ENCODE assay signal across 8 cellular contexts in genomic region chr2:207230261-207231105, GRCh38.
A peak's percentile ranks its signal among the peaks of the same experiment; 100 is the strongest.
DNase-seq lines count a peak whose midpoint lies in the region; ATAC-seq and TF ChIP-seq lines count a peak whose summit lies in the region.

No MANE protein-coding gene starts in this region.

- no peaks in the 10 kb centered on the region for H3K27me3 ChIP-seq in GM23248 (replicated peaks; ENCODE audit: insufficient read depth)

- H3K4me1 ChIP-seq in GM23248 (ENCODE audit: insufficient read depth) = peaks cover 35% of the 10 kb centered on the region

- no peak overlapping the region for H2AFZ ChIP-seq in GM23248

- H3K9me3 ChIP-seq in GM23248 (ENCODE audit: low read depth) = no peaks in the 10 kb centered on the region

- intact Hi-C loops in CD14-positive monocyte (cut with micrococcal nuclease) = no loop called here

- peaks cover 11 to 33% (median 21%) of the 10 kb centered on the region in 7 donors for H3K9me3 Mint-ChIP-seq in CD14-positive monocyte

- H3K36me3 Mint-ChIP-seq in CD14-positive monocyte = peaks cover 4 to 5% of the 10 kb centered on the region in 2 donors

- peak overlapping the region; percentile 79 to 93 (median 85) for H3K27ac Mint-ChIP-seq in CD14-positive monocyte

- peak; percentile 59 for ATAC-seq in left lobe of liver

- H3K4me1 Mint-ChIP-seq in CD14-positive monocyte = peaks cover 27% of the 10 kb centered on the region

- in situ Hi-C loops in GM23248 (cut with MboI) = no loop called here

- no peaks in the 10 kb centered on the region for H4K20me1 ChIP-seq in GM23248 (ENCODE audit: insufficient read depth)

- H3K4me3 Mint-ChIP-seq in CD14-positive monocyte = peak overlapping the region in 1 of 2 donors; percentile 78

- peak; percentile 73 for TF ChIP-seq CTCF in CD14-positive monocyte (IDR thresholded peaks at IDR 0.05)

- H3K9me2 ChIP-seq in GM23248 (ENCODE audit: insufficient read depth) = no peaks in the 10 kb centered on the region

- H3K79me2 ChIP-seq in GM23248 (ENCODE audit: insufficient read depth) = no peaks in the 10 kb centered on the region

- no peak overlapping the region for H3K9ac ChIP-seq in GM23248

- 73 to 81% methylated on average over 6 of the region's 6 CpGs for WGBS in GM23248 (ENCODE audit: low coverage in 1 of 2, low lambda C conversion rate in 2 of 2, missing lambda C conversion rate in 2 of 2), 2 experiments

- no peak overlapping the region for H3K4me3 ChIP-seq in GM23248

- 0 out of 2 replicates have a peak, but pooled peaks cover 4% of the 10 kb centered on the region for H3K36me3 ChIP-seq in GM23248 (ENCODE audit: low read depth)

- DNase-seq in CD14-positive monocyte (ENCODE audit: low spot score) = no peak
- DNase-seq in GM23248 = peak; percentile 27
- DNase-seq in UCSD-AML1 (lab: John Stamatoyannopoulos, UW; ENCODE audit: unreplicated experiment) = peak; percentile 16
- DNase-seq in left lobe of liver (ENCODE audit: low spot score) = no peak
- no peak for DNase-seq in stimulated activated CD4-positive, alpha-beta T cell treated with anti-CD3 and anti-CD28 coated beads, Interleukin-4, amount 100 ng/mL, for 24 hours
- DNase-seq in anterior cingulate cortex (lab: John Stamatoyannopoulos, UW) = no peak
- no peak for DNase-seq in hippocampal formation (lab: John Stamatoyannopoulos, UW)
- DNase-seq in effector CD8-positive, alpha-beta T cell (lab: John Stamatoyannopoulos, UW) = no peak

- H3F3A ChIP-seq in GM23248 (ENCODE audit: insufficient read depth) = no peaks in the 10 kb centered on the region

- H3K4me2 ChIP-seq in GM23248 (ENCODE audit: unreplicated experiment) = no peak overlapping the region

- no peak overlapping the region for H3K27ac ChIP-seq in GM23248

- H3K27me3 Mint-ChIP-seq in CD14-positive monocyte (ENCODE audit: low read depth in 3 of 3) = peaks cover 0 to 9% (median 3%) of the 10 kb centered on the region in 3 donors

Comparison
In these comparisons a context has a peak if more than half of its experiments do, and no peak if none do; other contexts are left out.
1. DNase-seq: peak in GM23248 (single experiment) and UCSD-AML1 (single experiment); none in CD14-positive monocyte (single experiment), left lobe of liver (single experiment), stimulated activated CD4-positive, alpha-beta T cell treated with anti-CD3 and anti-CD28 coated beads, Interleukin-4, amount 100 ng/mL, for 24 hours (single experiment), anterior cingulate cortex (0 of 58), hippocampal formation (0 of 2) and effector CD8-positive, alpha-beta T cell (single experiment).